In the genomic region with DNA sequence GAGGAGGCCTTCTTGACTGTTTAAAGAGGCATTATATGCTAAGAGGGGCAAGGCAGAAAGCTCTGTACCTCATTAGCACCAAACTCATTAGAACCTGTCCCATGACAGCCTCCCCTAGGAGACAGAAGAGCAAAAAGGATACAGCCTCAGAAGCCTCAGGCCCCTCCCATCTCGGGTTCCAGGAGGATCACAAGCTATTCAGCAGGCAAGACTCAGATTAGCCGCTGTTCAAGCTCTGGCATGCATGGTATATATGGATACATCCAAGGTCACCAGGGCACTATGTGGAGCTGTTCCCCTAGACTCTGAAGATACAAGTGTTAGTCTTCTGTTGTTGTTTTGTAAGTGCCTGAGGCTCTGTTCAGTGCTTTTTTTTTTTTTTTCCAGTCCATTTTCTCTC, we compare ENCODE assay signal across 32 cellular contexts. TPM values are rescaled to one million over a fixed set of nuclear protein-coding genes. Genes with fewer than 3 reads are reported as not detected.
DNase-seq lines count a peak whose midpoint lies in the region; ATAC-seq and TF ChIP-seq lines count a peak whose summit lies in the region.
"Had no signal": no experiment of that assay in that cellular context is flagged by ENCODE, and none has a peak within 500 bp of the region (broad histone marks: within the 10 kb centered on the region; RNA-seq: fewer than 3 reads in every experiment).

No MANE protein-coding gene starts in this region.

- H4K20me1 ChIP-seq in GM23338 (replicated peaks; ENCODE audit: insufficient read depth), result peaks cover 22% of the 10 kb centered on the region; the same call in 1 of the 2 replicates
- peaks cover 45% of the 10 kb centered on the region for H4K20me1 ChIP-seq in neural progenitor cell (ENCODE audit: low read depth)

- H3K4me3 ChIP-seq in GM23338, result no peak overlapping the region
- no peak overlapping the region for H3K4me3 ChIP-seq in epithelial cell of esophagus (ENCODE audit: low read length)
- no peak overlapping the region for H3K4me3 ChIP-seq in neural progenitor cell
- H3K4me3 ChIP-seq: BLaER1 treated with 17β-estradiol and CSF1 and Interleukin-3, amounts not matched to agents 10 nM and 100 nM; MG63; upper lobe of left lung had no signal

- no peak overlapping the region for H3K4me3 Mint-ChIP-seq in GM23338
- H3K4me3 Mint-ChIP-seq in neural progenitor cell, result no peak overlapping the region
- H3K4me3 Mint-ChIP-seq: activated CD4-positive, alpha-beta T cell treated with anti-CD3 and anti-CD28 coated beads for 36 hours; activated CD8-positive, alpha-beta T cell treated with anti-CD3 and anti-CD28 coated beads, Interleukin-2, amount 10 ng/mL, durations not matched to agents 7 days and 5 days; activated naive CD4-positive, alpha-beta T cell treated with anti-CD3 and anti-CD28 coated beads, Interleukin-2, amount 50 U/mL, for 24 hours; brain; naive B cell; stimulated activated naive B cell treated with anti-CD40 and anti-IgM and Interleukin-4, amounts not matched to agents 10 μg/mL and 1 μg/mL and 100 μg/mL, for 72 hours had no signal

- no peaks in the 10 kb centered on the region for H3K9me2 ChIP-seq in GM23338 (ENCODE audit: insufficient read depth)

- H3K36me3 Mint-ChIP-seq in GM23338 (ENCODE audit: low read depth) (peaks cover 34% of the 10 kb centered on the region; the same call in 2 of the 3 replicates), neural progenitor cell (peaks cover 69% of the 10 kb centered on the region)

- H3K36me3 ChIP-seq in GM23338 (ENCODE audit: insufficient read depth), result peaks cover 21% of the 10 kb centered on the region
- peaks cover 24% of the 10 kb centered on the region for H3K36me3 ChIP-seq in neural progenitor cell

- H3K27me3 Mint-ChIP-seq in GM23338 (ENCODE audit: insufficient read depth, low read depth, poor library complexity) (no peaks in the 10 kb centered on the region), neural progenitor cell (ENCODE audit: insufficient read depth, low read depth) (no peaks in the 10 kb centered on the region)
- H3K27me3 Mint-ChIP-seq: activated CD4-positive, alpha-beta T cell treated with anti-CD3 and anti-CD28 coated beads for 36 hours; activated naive CD4-positive, alpha-beta T cell treated with anti-CD3 and anti-CD28 coated beads, Interleukin-2, amount 50 U/mL, for 24 hours; brain; naive B cell; stimulated activated naive B cell treated with anti-CD40 and anti-IgM and Interleukin-4, amounts not matched to agents 10 μg/mL and 1 μg/mL and 100 μg/mL, for 72 hours had no signal

- DNase-seq in GM23338 (ENCODE audit: low spot score) (peak; percentile 24), RPMI7951 (ENCODE audit: low read depth) (peak; percentile 9), epithelial cell of esophagus (ENCODE audit: low read depth) (peak; percentile 73), neural progenitor cell (ENCODE audit: low spot score) (peak; percentile 78), SIG-M5 (lab: John Stamatoyannopoulos, UW) (no peak), COR-L47 (lab: John Stamatoyannopoulos, UW) (no peak)
- DNase-seq in stimulated activated CD4-positive, alpha-beta T cell treated with anti-CD3 and anti-CD28 coated beads, Interleukin-1b, Interleukin-23, amount 100 ng/mL, for 48 hours, result no peak
- DNase-seq: activated CD4-positive, alpha-beta T cell treated with anti-CD3 and anti-CD28 coated beads for 36 hours; activated CD8-positive, alpha-beta T cell treated with anti-CD3 and anti-CD28 coated beads, Interleukin-2, amount 10 ng/mL, durations not matched to agents 7 days and 5 days; amniotic stem cell; DND-41; GOT3; KG1; MG63; midbrain; naive B cell; NCI-H1105; NCI-H2029; NCI-H2227 treated with DMSO at 0.1 percent for 48 hours; NCI-H526; NK-92 treated with Interleukin-12 subunit alpha and Interleukin-12 subunit beta, amount 100 ng/mL, for 24 hours; nucleus accumbens; SHP77; stimulated activated CD4-positive, alpha-beta T cell treated with anti-CD3 and anti-CD28 coated beads, Interleukin-15, amount 100 ng/mL, for 24 hours; stimulated activated naive B cell treated with anti-CD40 and anti-IgM and Interleukin-4, amounts not matched to agents 10 μg/mL and 1 μg/mL and 100 μg/mL, for 72 hours; substantia nigra; SW 1271; upper lobe of left lung had no signal

- H2AFZ ChIP-seq in GM23338 (no peak overlapping the region), neural progenitor cell (replicated peaks) (no peak overlapping the region)

- no peak overlapping the region for H3K9ac ChIP-seq in neural progenitor cell
- H3K9ac ChIP-seq: BLaER1 treated with 17β-estradiol and CSF1 and Interleukin-3, amounts not matched to agents 10 nM and 100 nM had no signal

- H3K9me3 Mint-ChIP-seq in GM23338, result no peaks in the 10 kb centered on the region
- peaks cover 14% of the 10 kb centered on the region for H3K9me3 Mint-ChIP-seq in neural progenitor cell
- H3K9me3 Mint-ChIP-seq: activated naive CD4-positive, alpha-beta T cell treated with anti-CD3 and anti-CD28 coated beads, Interleukin-2, amount 50 U/mL, for 24 hours; activated T-helper 2 cell treated with anti-CD3 and anti-CD28 coated beads, Interferon-gamma antibody, Interleukin-2, Interleukin-4, amounts not matched to agents 10 μg/mL and 5 μg/mL and 100 μg/mL, durations not matched to agents 14 hours and 24 hours and 36 hours; stimulated activated naive B cell treated with anti-CD40 and anti-IgM and Interleukin-4, amounts not matched to agents 10 μg/mL and 1 μg/mL and 100 μg/mL, for 72 hours had no signal

- H3K27ac Mint-ChIP-seq in GM23338 (no peak overlapping the region), neural progenitor cell (no peak overlapping the region)
- H3K27ac Mint-ChIP-seq: activated CD4-positive, alpha-beta T cell treated with anti-CD3 and anti-CD28 coated beads for 36 hours; activated CD8-positive, alpha-beta T cell treated with anti-CD3 and anti-CD28 coated beads, Interleukin-2, amount 10 ng/mL, durations not matched to agents 7 days and 5 days; activated naive CD4-positive, alpha-beta T cell treated with anti-CD3 and anti-CD28 coated beads, Interleukin-2, amount 50 U/mL, for 24 hours; activated T-helper 2 cell treated with anti-CD3 and anti-CD28 coated beads, Interferon-gamma antibody, Interleukin-2, Interleukin-4, amounts not matched to agents 10 μg/mL and 5 μg/mL and 100 μg/mL, durations not matched to agents 14 hours and 24 hours and 36 hours; stimulated activated naive B cell treated with anti-CD40 and anti-IgM and Interleukin-4, amounts not matched to agents 10 μg/mL and 1 μg/mL and 100 μg/mL, for 72 hours had no signal

- TF ChIP-seq CTCF in GM23338 (conservative IDR thresholded peaks at IDR 0.05; ENCODE audit: low read depth in 2 of 2) (no peak), epithelial cell of esophagus (IDR thresholded peaks at IDR 0.05; ENCODE audit: insufficient read depth, low read depth, low read length, missing control alignments) (no peak), neural progenitor cell (IDR thresholded peaks at IDR 0.05) (no peak)

- no peaks in the 10 kb centered on the region for H3K27me3 ChIP-seq in GM23338 (ENCODE audit: insufficient read depth)
- no peaks in the 10 kb centered on the region for H3K27me3 ChIP-seq in neural progenitor cell
- H3K27me3 ChIP-seq: BLaER1 treated with 17β-estradiol and CSF1 and Interleukin-3, amounts not matched to agents 10 nM and 100 nM; MG63; upper lobe of left lung had no signal

- no peaks in the 10 kb centered on the region for H3K9me3 ChIP-seq in neural progenitor cell (ENCODE audit: low read depth)
- H3K9me3 ChIP-seq: upper lobe of left lung had no signal

- peaks cover 47% of the 10 kb centered on the region for H3K79me2 ChIP-seq in GM23338 (replicated peaks; ENCODE audit: insufficient read depth)
- H3K79me2 ChIP-seq in neural progenitor cell (ENCODE audit: low read depth), result peaks cover 52% of the 10 kb centered on the region

- H3K4me2 ChIP-seq in GM23338 (no peak overlapping the region), neural progenitor cell (peak overlapping the region; percentile 40)
- H3K4me2 ChIP-seq: BLaER1 treated with 17β-estradiol and CSF1 and Interleukin-3, amounts not matched to agents 10 nM and 100 nM had no signal

- no peaks in the 10 kb centered on the region; the same call in 1 of the 3 replicates for H3K4me1 Mint-ChIP-seq in GM23338
- H3K4me1 Mint-ChIP-seq in neural progenitor cell, result no peaks in the 10 kb centered on the region
- H3K4me1 Mint-ChIP-seq: brain had no signal

- peak; percentile 80 for ATAC-seq in GM23338
- ATAC-seq: activated CD4-positive, alpha-beta T cell treated with anti-CD3 and anti-CD28 coated beads for 36 hours; activated CD8-positive, alpha-beta T cell treated with anti-CD3 and anti-CD28 coated beads, Interleukin-2, amount 10 ng/mL, durations not matched to agents 7 days and 5 days; stimulated activated naive B cell treated with anti-CD40 and anti-IgM and Interleukin-4, amounts not matched to agents 10 μg/mL and 1 μg/mL and 100 μg/mL, for 72 hours had no signal

- H3K27ac ChIP-seq in GM23338 (ENCODE audit: low read depth), result no peak overlapping the region
- H3K27ac ChIP-seq in neural progenitor cell, result peak overlapping the region; percentile 62
- H3K27ac ChIP-seq: BLaER1 treated with 17β-estradiol and CSF1 and Interleukin-3, amounts not matched to agents 10 nM and 100 nM; upper lobe of left lung had no signal

- H3F3A ChIP-seq in GM23338 (replicated peaks; ENCODE audit: low read depth) (no peaks in the 10 kb centered on the region), neural progenitor cell (ENCODE audit: low read depth) (peaks cover 19% of the 10 kb centered on the region)

- H3K4me1 ChIP-seq in GM23338 (ENCODE audit: insufficient read depth) (no peaks in the 10 kb centered on the region), neural progenitor cell (peaks cover 16% of the 10 kb centered on the region)

TF ChIP-seq in GM23338, 12 proteins besides CTCF, POLR2A, EP300 and RAD21 (continues in another document):
- TF ChIP-seq STAT1 (IDR thresholded peaks at IDR 0.05; ENCODE audit: unreplicated experiment), result no peak

RNA-seq across cellular contexts. Expression of gene ATXN10, which starts 32.1 kb away (rescaled TPM):
- 163 and 170 TPM in 2 replicates for total RNA-seq in GM23338 (2014; rRNA removed; shearing (Covaris generic))
- polyA plus RNA-seq in GM23338 (2016; fragmentation: Nextera tagmentation; extraction: Ambion mirVana), result 72.5 and 99.0 TPM in 2 replicates
- total RNA-seq in RPMI7951 (2014; rRNA removed; shearing (Covaris generic)), result 97.7 and 103 TPM in 2 replicates
- total RNA-seq in neural progenitor cell (ENCODE audit: low replicate concordance), result 125 and 168 TPM in 2 replicates

Comparison
In these comparisons a context has a peak if more than half of its experiments do, and no peak if none do; other contexts are left out.
1. DNase-seq: peak in GM23338 (single experiment), RPMI7951 (single experiment), epithelial cell of esophagus (single experiment) and neural progenitor cell (single experiment); none in SIG-M5 (single experiment), stimulated activated CD4-positive, alpha-beta T cell treated with anti-CD3 and anti-CD28 coated beads, Interleukin-1b, Interleukin-23, amount 100 ng/mL, for 48 hours (single experiment) and COR-L47 (single experiment).